Comparison of ENCODE assay signal across 8 cellular contexts in the genomic region with DNA sequence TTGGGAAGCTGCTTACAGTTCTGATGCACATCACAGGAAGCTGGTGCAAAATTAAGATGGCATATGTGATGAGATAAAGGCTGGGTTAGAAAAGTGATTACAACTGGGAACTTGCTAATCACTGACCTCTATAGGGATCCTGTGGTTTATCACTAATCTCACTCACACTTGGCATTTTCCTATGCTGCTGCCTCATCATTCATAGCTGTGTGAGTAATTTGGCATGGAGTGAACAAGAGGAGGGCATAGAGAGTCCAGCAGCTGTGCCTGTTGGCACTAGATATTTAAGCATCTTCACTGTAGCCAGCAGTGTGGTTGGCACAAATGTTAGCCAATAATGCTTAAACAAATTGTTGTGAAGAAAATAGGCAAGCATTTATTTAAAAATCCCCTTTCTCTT.
DNase-seq lines count a peak whose midpoint lies in the region; ATAC-seq, FAIRE-seq and TF ChIP-seq lines count a peak whose summit lies in the region.

No MANE protein-coding gene starts in this region.

- no peaks in the 10 kb centered on the region for H3K36me3 ChIP-seq in right lobe of liver
- H3K36me3 ChIP-seq in HepG2 (replicated peaks in 1 of 2; ENCODE audit: control insufficient read depth in 1 of 2, insufficient read depth in 2 of 2, low read length in 2 of 2): peaks cover 0 to 1% of the 10 kb centered on the region in 2 experiments; a peak in 3 of 5 replicates
- peaks cover 7% of the 10 kb centered on the region; the same call in 1 of the 2 replicates for H3K36me3 ChIP-seq in SK-N-MC (ENCODE audit: insufficient read depth, low read length)

- H3K9me3 ChIP-seq in right lobe of liver (no peaks in the 10 kb centered on the region), HepG2 (ENCODE audit: low read length) (no peaks in the 10 kb centered on the region), SK-N-MC (ENCODE audit: low read depth, low read length) (no peaks in the 10 kb centered on the region)

- TF ChIP-seq RAD21 in HepG2 (CRISPR knock-in tag; IDR thresholded peaks at IDR 0.05): no peak

- BruUV-seq in HepG2 (replicated peaks; lab: Mats Ljungman, UMichigan): no TSS peak

- TF ChIP-seq CTCF in right lobe of liver (IDR thresholded peaks at IDR 0.05) (no peak), HepG2 (CRISPR knock-in tag; IDR thresholded peaks at IDR 0.05) (no peak)

- H3K9ac ChIP-seq in HepG2 (ENCODE audit: insufficient read depth, low read depth, low read length) (no peak overlapping the region), SK-N-MC (ENCODE audit: insufficient read length) (no peak overlapping the region)

- POLR2A ChIA-PET in HepG2 (lab: Yijun Ruan, JAX): no interaction called here

- intact Hi-C loops in right lobe of liver (cut with DNase I): loop anchor here in 1 of 2 donors (10.0 kb wide), 1 partner anchor 46 kb away; no protein-coding TSS in a partner anchor
- intact Hi-C loops in HepG2 (cut with micrococcal nuclease; ENCODE audit: unreplicated experiment): no loop called here

- H3K4me2 ChIP-seq in HepG2 (ENCODE audit: low read depth, low read length): no peak overlapping the region

- peak; percentile 43 to 88 (median 58) for ATAC-seq in right lobe of liver
- no peak for ATAC-seq in HepG2
- no peak for ATAC-seq in GM21786 (IDR thresholded peaks at IDR 0.05; ENCODE audit: unreplicated experiment)

- no peak overlapping the region for H2AFZ ChIP-seq in HepG2 (ENCODE audit: low read length)

- H3K27ac ChIP-seq in right lobe of liver (no peak overlapping the region), HepG2 (ENCODE audit: extremely low read length, insufficient read depth, low read length) (no peak overlapping the region), SK-N-MC (peak overlapping the region; percentile 86)

- H3K27me3 ChIP-seq in right lobe of liver (no peaks in the 10 kb centered on the region), HepG2 (ENCODE audit: control insufficient read depth in 1 of 2, insufficient read depth in 2 of 2, low read length in 2 of 2) (no peaks in the 10 kb centered on the region)

- no peak for TF ChIP-seq EP300 in HepG2 (IDR thresholded peaks at IDR 0.05; ENCODE audit: low read depth in 2 of 2, low read length in 2 of 2)
- TF ChIP-seq EP300 in HepG2 (CRISPR knock-in tag; IDR thresholded peaks at IDR 0.05; ENCODE audit: borderline replicate concordance): no peak

- no peak for FAIRE-seq in HepG2 (lab: Jason Lieb, UNC)

- H3K4me1 ChIP-seq in right lobe of liver: peaks cover 0 to 8% (median 0%) of the 10 kb centered on the region in 4 donors
- peaks cover 2% of the 10 kb centered on the region; the same call in 1 of the 2 replicates for H3K4me1 ChIP-seq in HepG2 (ENCODE audit: insufficient read depth, low read length)

- H4K20me1 ChIP-seq in HepG2 (ENCODE audit: insufficient read depth, low read length): no peaks in the 10 kb centered on the region

- TF ChIP-seq POLR2A in right lobe of liver (IDR thresholded peaks at IDR 0.05): no peak
- no peak for TF ChIP-seq POLR2A in HepG2 (IDR thresholded peaks at IDR 0.05; ENCODE audit: insufficient read depth in 1 of 2, low read depth in 2 of 2, low read length in 2 of 2)

- CTCF ChIA-PET in HepG2 (lab: Yijun Ruan, JAX; ENCODE audit: low intra/inter-chr PET ratio, low total read pairs): no interaction called here

- no peaks in the 10 kb centered on the region for H3K79me2 ChIP-seq in HepG2 (ENCODE audit: insufficient read depth, low read length)

- no peak for DNase-seq in right lobe of liver
- DNase-seq in HepG2 (ENCODE audit: low spot score): no peak
- DNase-seq in SK-N-MC (ENCODE audit: low read depth, low spot score): no peak
- peak; percentile 66 for DNase-seq in glomerular visceral epithelial cell (ENCODE audit: extremely low spot score)
- DNase-seq in superior temporal gyrus (ENCODE audit: extremely low spot score): peak; percentile 90
- no peak for DNase-seq in effector CD8-positive, alpha-beta T cell (lab: John Stamatoyannopoulos, UW)
- DNase-seq in UCSD-AML1 (lab: John Stamatoyannopoulos, UW; ENCODE audit: unreplicated experiment): no peak

- H3K4me3 ChIP-seq in right lobe of liver (no peak overlapping the region), HepG2 (replicated peaks in 1 of 3; ENCODE audit: insufficient read depth in 1 of 3, low read depth in 2 of 3, low read length in 3 of 3) (no peak overlapping the region), SK-N-MC (peak overlapping the region; percentile 59)

- in situ Hi-C loops in HepG2 (cut with HindIII; ENCODE audit: extremely low pct_ligation_motif_present, low pct_unique_long_range_greater_than_20kb): loop anchor here (25.0 kb wide), 1 partner anchor 379 kb away; no protein-coding TSS in a partner anchor

TF ChIP-seq in HepG2, 621 proteins besides CTCF, POLR2A, EP300 and RAD21 (continues in another document):
- TF ChIP-seq ZNF496 (CRISPR knock-in tag; IDR thresholded peaks at IDR 0.05; ENCODE audit: insufficient replicate concordance): no peak
- TF ChIP-seq ZNF660 (CRISPR knock-in tag; IDR thresholded peaks at IDR 0.05; ENCODE audit: borderline replicate concordance, low read depth): no peak
- no peak for TF ChIP-seq TCF12 (IDR thresholded peaks at IDR 0.05)
- TF ChIP-seq TCF12 (CRISPR knock-in tag; IDR thresholded peaks at IDR 0.05): no peak
- no peak for TF ChIP-seq KDM5B (CRISPR knock-in tag; IDR thresholded peaks at IDR 0.05; ENCODE audit: borderline replicate concordance)
- no peak for TF ChIP-seq RFX1 (IDR thresholded peaks at IDR 0.05)
- TF ChIP-seq, protein P1, sequence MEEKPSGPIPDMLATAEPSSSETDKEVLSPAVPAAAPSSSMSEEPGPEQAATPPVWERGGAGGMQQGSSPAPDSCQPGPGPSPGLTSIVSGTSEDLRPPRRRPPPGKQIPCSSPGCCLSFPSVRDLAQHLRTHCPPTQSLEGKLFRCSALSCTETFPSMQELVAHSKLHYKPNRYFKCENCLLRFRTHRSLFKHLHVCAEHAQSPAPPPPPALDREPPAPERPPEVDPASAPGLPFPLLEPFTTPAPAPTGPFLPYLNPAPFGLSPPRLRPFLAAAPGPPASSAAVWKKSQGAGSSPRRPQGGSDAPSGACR (CRISPR knock-in tag; IDR thresholded peaks at IDR 0.05): no peak
- TF ChIP-seq, protein P2, sequence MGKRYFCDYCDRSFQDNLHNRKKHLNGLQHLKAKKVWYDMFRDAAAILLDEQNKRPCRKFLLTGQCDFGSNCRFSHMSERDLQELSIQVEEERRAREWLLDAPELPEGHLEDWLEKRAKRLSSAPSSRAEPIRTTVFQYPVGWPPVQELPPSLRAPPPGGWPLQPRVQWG (CRISPR knock-in tag; IDR thresholded peaks at IDR 0.05; ENCODE audit: borderline replicate concordance, low read depth): no peak
- no peak for TF ChIP-seq ZFP36 (IDR thresholded peaks at IDR 0.05; ENCODE audit: borderline replicate concordance, low read depth, low read length, partially characterized antibody)
- TF ChIP-seq ETV5 (CRISPR knock-in tag; IDR thresholded peaks at IDR 0.05; ENCODE audit: borderline replicate concordance): no peak
- TF ChIP-seq FIP1L1 (IDR thresholded peaks at IDR 0.05; ENCODE audit: borderline replicate concordance, insufficient read depth, low read depth, low read length): no peak
- TF ChIP-seq, protein P3, sequence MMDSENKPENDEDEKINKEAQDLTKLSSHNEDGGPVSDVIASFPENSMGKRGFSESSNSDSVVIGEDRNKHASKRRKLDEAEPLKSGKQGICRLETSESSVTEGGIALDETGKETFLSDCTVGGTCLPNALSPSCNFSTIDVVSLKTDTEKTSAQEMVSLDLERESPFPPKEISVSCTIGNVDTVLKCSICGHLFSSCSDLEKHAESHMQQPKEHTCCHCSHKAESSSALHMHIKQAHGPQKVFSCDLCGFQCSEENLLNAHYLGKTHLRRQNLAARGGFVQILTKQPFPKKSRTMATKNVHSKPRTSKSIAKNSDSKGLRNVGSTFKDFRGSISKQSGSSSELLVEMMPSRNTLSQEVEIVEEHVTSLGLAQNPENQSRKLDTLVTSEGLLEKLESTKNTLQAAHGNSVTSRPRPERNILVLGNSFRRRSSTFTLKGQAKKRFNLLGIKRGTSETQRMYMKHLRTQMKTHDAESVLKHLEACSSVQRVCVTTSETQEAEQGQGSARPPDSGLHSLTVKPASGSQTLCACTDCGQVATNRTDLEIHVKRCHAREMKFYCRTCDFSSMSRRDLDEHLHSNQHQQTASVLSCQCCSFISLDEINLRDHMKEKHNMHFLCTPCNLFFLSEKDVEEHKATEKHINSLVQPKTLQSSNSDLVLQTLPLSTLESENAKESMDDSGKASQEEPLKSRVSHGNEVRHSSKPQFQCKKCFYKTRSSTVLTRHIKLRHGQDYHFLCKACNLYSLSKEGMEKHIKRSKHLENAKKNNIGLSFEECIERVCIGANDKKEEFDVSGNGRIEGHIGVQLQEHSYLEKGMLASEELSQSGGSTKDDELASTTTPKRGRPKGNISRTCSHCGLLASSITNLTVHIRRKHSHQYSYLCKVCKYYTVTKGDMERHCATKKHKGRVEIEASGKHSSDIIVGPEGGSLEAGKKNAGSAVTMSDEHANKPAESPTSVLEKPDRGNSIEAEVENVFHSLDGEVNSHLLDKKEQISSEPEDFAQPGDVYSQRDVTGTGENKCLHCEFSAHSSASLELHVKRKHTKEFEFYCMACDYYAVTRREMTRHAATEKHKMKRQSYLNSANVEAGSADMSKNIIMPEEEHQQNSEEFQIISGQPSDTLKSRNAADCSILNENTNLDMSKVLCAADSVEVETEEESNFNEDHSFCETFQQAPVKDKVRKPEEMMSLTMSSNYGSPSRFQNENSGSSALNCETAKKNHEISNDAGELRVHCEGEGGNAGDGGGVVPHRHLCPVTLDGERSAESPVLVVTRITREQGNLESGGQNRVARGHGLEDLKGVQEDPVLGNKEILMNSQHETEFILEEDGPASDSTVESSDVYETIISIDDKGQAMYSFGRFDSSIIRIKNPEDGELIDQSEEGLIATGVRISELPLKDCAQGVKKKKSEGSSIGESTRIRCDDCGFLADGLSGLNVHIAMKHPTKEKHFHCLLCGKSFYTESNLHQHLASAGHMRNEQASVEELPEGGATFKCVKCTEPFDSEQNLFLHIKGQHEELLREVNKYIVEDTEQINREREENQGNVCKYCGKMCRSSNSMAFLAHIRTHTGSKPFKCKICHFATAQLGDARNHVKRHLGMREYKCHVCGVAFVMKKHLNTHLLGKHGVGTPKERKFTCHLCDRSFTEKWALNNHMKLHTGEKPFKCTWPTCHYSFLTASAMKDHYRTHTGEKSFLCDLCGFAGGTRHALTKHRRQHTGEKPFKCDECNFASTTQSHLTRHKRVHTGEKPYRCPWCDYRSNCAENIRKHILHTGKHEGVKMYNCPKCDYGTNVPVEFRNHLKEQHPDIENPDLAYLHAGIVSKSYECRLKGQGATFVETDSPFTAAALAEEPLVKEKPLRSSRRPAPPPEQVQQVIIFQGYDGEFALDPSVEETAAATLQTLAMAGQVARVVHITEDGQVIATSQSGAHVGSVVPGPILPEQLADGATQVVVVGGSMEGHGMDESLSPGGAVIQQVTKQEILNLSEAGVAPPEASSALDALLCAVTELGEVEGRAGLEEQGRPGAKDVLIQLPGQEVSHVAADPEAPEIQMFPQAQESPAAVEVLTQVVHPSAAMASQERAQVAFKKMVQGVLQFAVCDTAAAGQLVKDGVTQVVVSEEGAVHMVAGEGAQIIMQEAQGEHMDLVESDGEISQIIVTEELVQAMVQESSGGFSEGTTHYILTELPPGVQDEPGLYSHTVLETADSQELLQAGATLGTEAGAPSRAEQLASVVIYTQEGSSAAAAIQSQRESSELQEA (CRISPR knock-in tag; IDR thresholded peaks at IDR 0.05; ENCODE audit: not compliant biosample characterization): no peak

Comparison
In these comparisons a context has a peak if more than half of its experiments do, and no peak if none do; other contexts are left out.
1. ATAC-seq: peak in right lobe of liver (4 of 4); none in HepG2 (single experiment) and GM21786 (single experiment).
2. DNase-seq: peak in glomerular visceral epithelial cell (single experiment) and superior temporal gyrus (single experiment); none in right lobe of liver (0 of 3), HepG2 (single experiment), SK-N-MC (single experiment), effector CD8-positive, alpha-beta T cell (single experiment) and UCSD-AML1 (single experiment).